13 cellular contexts compared by ENCODE assay signal in genomic region chr2:236968101-236968886, GRCh38.
DNase-seq lines count a peak whose midpoint lies in the region; ATAC-seq, FAIRE-seq and TF ChIP-seq lines count a peak whose summit lies in the region.
"Had no signal": no experiment of that assay in that cellular context is flagged by ENCODE, and none has a peak within 500 bp of the region (broad histone marks: within the 10 kb centered on the region; RNA-seq: fewer than 3 reads in every experiment).

No MANE protein-coding gene starts in this region.

- ATAC-seq in GM18873 (IDR thresholded peaks at IDR 0.05; ENCODE audit: low FRiP score, unreplicated experiment), result peak; percentile 82
- ATAC-seq in HG02759 (IDR thresholded peaks at IDR 0.05; ENCODE audit: unreplicated experiment), result peak; percentile 79
- peak; percentile 87 for ATAC-seq in mucosa of descending colon
- no peak for ATAC-seq in HG02623 (IDR thresholded peaks at IDR 0.05; ENCODE audit: unreplicated experiment)
- ATAC-seq in GM21717 (IDR thresholded peaks at IDR 0.05; ENCODE audit: unreplicated experiment), result no peak
- ATAC-seq: Right ventricle myocardium inferior had no signal

- peaks cover 4% of the 10 kb centered on the region for H3K36me3 Mint-ChIP-seq in activated CD4-positive, alpha-beta T cell treated with anti-CD3 and anti-CD28 coated beads, Interleukin-2, amount 10 ng/mL, durations not matched to agents 7 days and 5 days (ENCODE audit: low read depth)

- H3K4me1 ChIP-seq in mucosa of descending colon (ENCODE audit: low read depth), result peaks cover 13% of the 10 kb centered on the region

- no peak overlapping the region for H3K4me3 ChIP-seq in mucosa of descending colon

- peak overlapping the region; percentile 4 for H3K4me3 Mint-ChIP-seq in activated CD4-positive, alpha-beta T cell treated with anti-CD3 and anti-CD28 coated beads, Interleukin-2, amount 10 ng/mL, durations not matched to agents 7 days and 5 days

- no peaks in the 10 kb centered on the region for H3K9me3 ChIP-seq in mucosa of descending colon

- no peak for FAIRE-seq in RCC 7860 (lab: Jason Lieb, UNC)

- H3K36me3 ChIP-seq in mucosa of descending colon (ENCODE audit: low read depth), result no peaks in the 10 kb centered on the region

- POLR2A ChIA-PET in activated CD4-positive, alpha-beta T cell treated with anti-CD3 and anti-CD28 coated beads, Interleukin-2, amount 10 ng/mL, durations not matched to agents 7 days and 5 days (lab: Charles Lee), result no interaction called here

- peaks cover 6% of the 10 kb centered on the region for H3K27me3 Mint-ChIP-seq in activated CD4-positive, alpha-beta T cell treated with anti-CD3 and anti-CD28 coated beads, Interleukin-2, amount 10 ng/mL, durations not matched to agents 7 days and 5 days

- no peaks in the 10 kb centered on the region for H3K9me3 Mint-ChIP-seq in activated CD4-positive, alpha-beta T cell treated with anti-CD3 and anti-CD28 coated beads, Interleukin-2, amount 10 ng/mL, durations not matched to agents 7 days and 5 days

- peak; percentile 30 for DNase-seq in activated CD4-positive, alpha-beta T cell treated with anti-CD3 and anti-CD28 coated beads, Interleukin-2, amount 10 ng/mL, durations not matched to agents 7 days and 5 days
- DNase-seq in mucosa of descending colon (peak in 2 of 3 donors; percentile 60 to 65), DMS114 treated with DMSO at 0.1 percent for 48 hours (lab: John Stamatoyannopoulos, UW; ENCODE audit: unreplicated experiment) (no peak), RCC 7860 (ENCODE audit: low spot score) (no peak)
- DNase-seq: activated CD8-positive, alpha-beta memory T cell treated with anti-CD3 and anti-CD28 coated beads, Interleukin-2, amount 50 U/mL, for 4 hours; DMS79 treated with DMSO at 0.1 percent for 48 hours; hippocampal formation; NCI-H1417 had no signal

- H3K4me1 Mint-ChIP-seq in activated CD4-positive, alpha-beta T cell treated with anti-CD3 and anti-CD28 coated beads, Interleukin-2, amount 10 ng/mL, durations not matched to agents 7 days and 5 days, result peaks cover 38% of the 10 kb centered on the region

- CTCF ChIA-PET in activated CD4-positive, alpha-beta T cell treated with anti-CD3 and anti-CD28 coated beads, Interleukin-2, amount 10 ng/mL, durations not matched to agents 7 days and 5 days (lab: Charles Lee), result no interaction called here

- TF ChIP-seq CTCF in mucosa of descending colon (IDR thresholded peaks at IDR 0.05), result no peak

- peak overlapping the region; percentile 94 for H3K27ac Mint-ChIP-seq in activated CD4-positive, alpha-beta T cell treated with anti-CD3 and anti-CD28 coated beads, Interleukin-2, amount 10 ng/mL, durations not matched to agents 7 days and 5 days

- intact Hi-C loops in mucosa of descending colon (cut with DNase I, micrococcal nuclease), result no loop called here

Comparison
In these comparisons a context has a peak if more than half of its experiments do, and no peak if none do; other contexts are left out.
1. ATAC-seq: peak in GM18873 (single experiment), HG02759 (single experiment) and mucosa of descending colon (single experiment); none in HG02623 (single experiment) and GM21717 (single experiment).
2. DNase-seq: peak in activated CD4-positive, alpha-beta T cell treated with anti-CD3 and anti-CD28 coated beads, Interleukin-2, amount 10 ng/mL, durations not matched to agents 7 days and 5 days (single experiment) and mucosa of descending colon (2 of 3); none in DMS114 treated with DMSO at 0.1 percent for 48 hours (single experiment) and RCC 7860 (single experiment).